ENCODE assay signal across 7 cellular contexts in the genomic region with DNA sequence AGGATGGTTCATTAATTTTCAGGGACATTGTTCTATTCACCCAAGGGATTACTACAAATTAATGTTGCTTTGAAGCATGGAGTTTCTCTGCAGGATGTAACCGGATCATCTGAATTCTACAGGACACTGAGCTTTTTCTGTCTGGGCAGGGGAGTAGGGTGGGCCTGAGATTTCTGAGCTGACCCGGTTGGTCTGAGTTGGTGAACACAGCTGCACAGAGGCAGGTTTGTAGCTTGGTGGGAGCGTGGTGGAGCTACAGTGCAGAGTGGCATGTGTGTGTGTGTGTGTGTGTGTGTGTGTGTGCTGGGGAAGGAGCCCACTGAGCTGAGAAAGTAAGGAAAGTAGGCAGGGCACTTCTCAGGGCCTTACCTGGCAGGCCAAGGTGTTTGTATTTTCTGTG.
"Had no signal": no experiment of that assay in that cellular context is flagged by ENCODE, and none has a peak within 500 bp of the region (broad histone marks: within the 10 kb centered on the region; RNA-seq: fewer than 3 reads in every experiment).

No MANE protein-coding gene starts in this region.

- H3K27ac Mint-ChIP-seq: HFFc6 had no signal

- H3K27ac ChIP-seq: GM23248 had no signal

- H3K4me3 Mint-ChIP-seq: HFFc6 had no signal

- H3K9me3 Mint-ChIP-seq: HFFc6 had no signal

- H3K4me3 ChIP-seq: GM23248, HAP-1, K562 had no signal

- DNase-seq: GM23248, GOT3, H7, HFFc6, IMR-90 had no signal
